ENCODE assay signal across 20 cellular contexts in genomic region chr2:119490106-119490505, GRCh38. TPM values are rescaled to one million over a fixed set of nuclear protein-coding genes. Genes with fewer than 3 reads are reported as not detected.
"Had no signal": no experiment of that assay in that cellular context is flagged by ENCODE, and none has a peak within 500 bp of the region (broad histone marks: within the 10 kb centered on the region; RNA-seq: fewer than 3 reads in every experiment).

No MANE protein-coding gene starts in this region.

- H3K4me1 ChIP-seq: tibial nerve had no signal

- H3K27ac ChIP-seq: ascending aorta, gastroesophageal sphincter, SK-N-MC, tibial nerve, VCaP had no signal

- DNase-seq: activated CD4-positive, alpha-beta T cell treated with anti-CD3 and anti-CD28 coated beads for 36 hours; activated CD8-positive, alpha-beta memory T cell treated with anti-CD3 and anti-CD28 coated beads, Interleukin-2, amount 50 U/mL, for 4 hours; activated CD8-positive, alpha-beta T cell treated with anti-CD3 and anti-CD28 coated beads for 36 hours; activated gamma-delta T cell treated with Interleukin-2 at 50 U/mL for 16 hours; activated T-cell treated with anti-CD3 and anti-CD28 coated beads, Interleukin-2, amount 50 U/mL, for 72 hours; effector CD4-positive, alpha-beta T cell; hippocampal formation; mammary epithelial cell; right cardiac atrium; T-cell had no signal

- H3K4me3 ChIP-seq: ascending aorta, colonic mucosa, gastroesophageal sphincter, SK-N-MC, smooth muscle cell, tibial nerve had no signal

- H3K27me3 ChIP-seq: ascending aorta, colonic mucosa, gastroesophageal sphincter had no signal

- H3K4me2 ChIP-seq: smooth muscle cell had no signal

- H3K36me3 ChIP-seq: ascending aorta, colonic mucosa, gastroesophageal sphincter, tibial nerve had no signal

- ATAC-seq: activated CD4-positive, alpha-beta T cell treated with anti-CD3 and anti-CD28 coated beads for 36 hours; activated CD8-positive, alpha-beta T cell treated with anti-CD3 and anti-CD28 coated beads for 36 hours; activated T-cell treated with anti-CD3 and anti-CD28 coated beads, Interleukin-2, amount 50 U/mL, for 72 hours; gastroesophageal sphincter; right cardiac atrium; stimulated activated effector memory CD8-positive, alpha-beta T cell treated with anti-CD3 and anti-CD28 coated beads, Interleukin-12 subunit alpha, Interleukin-12 subunit beta, amount 100 ng/mL, for 72 hours; T-cell had no signal

- H3K9me3 ChIP-seq: ascending aorta, colonic mucosa, gastroesophageal sphincter, tibial nerve had no signal

RNA-seq across cellular contexts. Expression of gene SCTR, which starts 34.2 kb away (rescaled TPM):
- total RNA-seq: activated CD4-positive, alpha-beta T cell treated with anti-CD3 and anti-CD28 coated beads for 36 hours; activated CD8-positive, alpha-beta T cell treated with anti-CD3 and anti-CD28 coated beads for 36 hours; activated T-cell treated with anti-CD3 and anti-CD28 coated beads, Interleukin-2, amount 50 U/mL, for 72 hours; ascending aorta; mammary epithelial cell; natural killer cell treated with Interleukin-12 subunit alpha and Interleukin-12 subunit beta and Interleukin-15 and Interleukin-18, amount 100 ng/mL, for 72 hours; smooth muscle cell; subcutaneous adipose tissue; T-cell; tibial nerve had no signal
- polyA plus RNA-seq: mammary epithelial cell, smooth muscle cell had no signal

RNA-seq across cellular contexts. Expression of gene CFAP221, which starts 54.1 kb away (rescaled TPM):
- total RNA-seq: activated CD4-positive, alpha-beta T cell treated with anti-CD3 and anti-CD28 coated beads for 36 hours; activated CD8-positive, alpha-beta T cell treated with anti-CD3 and anti-CD28 coated beads for 36 hours; activated T-cell treated with anti-CD3 and anti-CD28 coated beads, Interleukin-2, amount 50 U/mL, for 72 hours; ascending aorta; colonic mucosa; mammary epithelial cell; natural killer cell treated with Interleukin-12 subunit alpha and Interleukin-12 subunit beta and Interleukin-15 and Interleukin-18, amount 100 ng/mL, for 72 hours; T-cell had no signal
- polyA plus RNA-seq: mammary epithelial cell had no signal

RNA-seq across cellular contexts. Expression of gene TMEM37, which starts 58.5 kb away (rescaled TPM):
- total RNA-seq: activated CD4-positive, alpha-beta T cell treated with anti-CD3 and anti-CD28 coated beads for 36 hours; activated CD8-positive, alpha-beta T cell treated with anti-CD3 and anti-CD28 coated beads for 36 hours; activated T-cell treated with anti-CD3 and anti-CD28 coated beads, Interleukin-2, amount 50 U/mL, for 72 hours; mammary epithelial cell; natural killer cell treated with Interleukin-12 subunit alpha and Interleukin-12 subunit beta and Interleukin-15 and Interleukin-18, amount 100 ng/mL, for 72 hours had no signal
